In genomic region chr7:1857487-1858425, GRCh38 we compare ENCODE assay signal across 1 cellular context.
TF ChIP-seq lines count a peak whose summit lies in the region.

No MANE protein-coding gene starts in this region.

TF ChIP-seq in HepG2, 621 proteins besides CTCF, POLR2A, EP300 and RAD21:
- TF ChIP-seq KDM4B (CRISPR knock-in tag; IDR thresholded peaks at IDR 0.05) (no peak), FOXA3 (CRISPR knock-in tag; IDR thresholded peaks at IDR 0.05) (no peak), ELF4 (CRISPR knock-in tag; IDR thresholded peaks at IDR 0.05; ENCODE audit: borderline replicate concordance) (no peak), ZNF460 (CRISPR knock-in tag; IDR thresholded peaks at IDR 0.05; ENCODE audit: borderline replicate concordance) (no peak), SALL1 (CRISPR knock-in tag; IDR thresholded peaks at IDR 0.05) (no peak), ZNF569 (CRISPR knock-in tag; IDR thresholded peaks at IDR 0.05; ENCODE audit: borderline replicate concordance) (no peak), FOXA1 (IDR thresholded peaks at IDR 0.05) (no peak), FOXA1 (CRISPR knock-in tag; IDR thresholded peaks at IDR 0.05) (no peak), KLF16 (CRISPR knock-in tag; IDR thresholded peaks at IDR 0.05) (no peak), TCF12 (IDR thresholded peaks at IDR 0.05) (no peak), TCF12 (CRISPR knock-in tag; IDR thresholded peaks at IDR 0.05) (no peak), ZNF850 (CRISPR knock-in tag; conservative IDR thresholded peaks at IDR 0.05) (no peak), NR2F2 (IDR thresholded peaks at IDR 0.05; ENCODE audit: borderline replicate concordance, low read depth) (no peak), ZMAT3 (CRISPR knock-in tag; conservative IDR thresholded peaks at IDR 0.05) (no peak), FOXK1 (CRISPR knock-in tag; IDR thresholded peaks at IDR 0.05; ENCODE audit: borderline replicate concordance, low read depth) (no peak), FOXO1 (CRISPR knock-in tag; IDR thresholded peaks at IDR 0.05) (no peak), GTF3A (CRISPR knock-in tag; conservative IDR thresholded peaks at IDR 0.05) (no peak), ZNF280D (CRISPR knock-in tag; IDR thresholded peaks at IDR 0.05) (no peak), ATM (IDR thresholded peaks at IDR 0.05; ENCODE audit: borderline replicate concordance) (no peak), ZNF878 (CRISPR knock-in tag; IDR thresholded peaks at IDR 0.05) (no peak), ZHX2 (IDR thresholded peaks at IDR 0.05; ENCODE audit: low read depth) (no peak), ZHX2 (CRISPR knock-in tag; IDR thresholded peaks at IDR 0.05; ENCODE audit: borderline replicate concordance) (no peak)
